Comparison of ENCODE assay signal across 25 cellular contexts in the genomic region with DNA sequence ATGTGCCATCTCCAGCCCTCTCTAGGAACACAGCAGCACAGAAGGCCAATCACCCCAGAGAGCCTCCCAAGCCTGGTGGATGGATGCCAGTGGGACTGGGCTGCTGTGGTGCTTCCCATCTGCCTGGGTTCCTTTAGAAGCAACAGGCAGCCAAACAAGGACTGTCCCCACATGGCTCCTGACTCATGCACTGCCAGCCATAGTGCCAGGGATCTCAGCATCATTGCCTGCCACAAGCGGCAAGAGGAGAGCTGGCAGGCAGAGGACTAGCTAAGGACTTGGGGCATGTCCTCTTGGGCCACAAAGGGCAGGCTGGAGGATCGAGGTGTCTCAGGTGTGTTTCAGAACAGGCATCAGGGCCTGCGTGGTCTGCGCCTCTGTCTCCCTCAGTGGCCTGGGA.
"Had no signal": no experiment of that assay in that cellular context is flagged by ENCODE, and none has a peak within 500 bp of the region (broad histone marks: within the 10 kb centered on the region; RNA-seq: fewer than 3 reads in every experiment).

No MANE protein-coding gene starts in this region.

- H3K27me3 Mint-ChIP-seq: activated CD4-positive, alpha-beta T cell treated with anti-CD3 and anti-CD28 coated beads, Interleukin-2, amount 10 ng/mL, durations not matched to agents 7 days and 5 days; activated T-helper 17 cell treated with anti-CD3 and anti-CD28 coated beads, Interleukin-2, amount 50 U/mL, for 72 hours had no signal

- H3K36me3 Mint-ChIP-seq: activated naive CD8-positive, alpha-beta T cell; T-cell had no signal

- DNase-seq: activated CD4-positive, alpha-beta T cell treated with anti-CD3 and anti-CD28 coated beads, Interleukin-2, amount 10 ng/mL, durations not matched to agents 7 days and 5 days; activated CD8-positive, alpha-beta T cell treated with anti-CD3 and anti-CD28 coated beads, Interleukin-2, amount 10 ng/mL, durations not matched to agents 7 days and 5 days; activated T-cell treated with anti-CD3 and anti-CD28 coated beads, Interleukin-2, amount 50 U/mL, for 24 hours; central memory CD4-positive, alpha-beta T cell; dermis blood vessel endothelial cell; effector CD8-positive, alpha-beta T cell; erythroblast; heart right ventricle; islet precursor cell; left cardiac atrium; mesenchymal stem cell; nephron progenitor cell; occipital lobe; stimulated activated CD4-positive, alpha-beta T cell treated with anti-CD3 and anti-CD28 coated beads, Interleukin-12 subunit alpha, Interleukin-12 subunit beta, amount 100 ng/mL, for 4 hours; stimulated activated CD4-positive, alpha-beta T cell treated with anti-CD3 and anti-CD28 coated beads, Interleukin-4, amount 100 ng/mL, for 4 hours; stimulated activated naive CD8-positive, alpha-beta T cell treated with anti-CD3 and anti-CD28 coated beads, Interleukin-15, amount 100 ng/mL, for 72 hours; T-cell; transverse colon; uterus had no signal

- H3K9me3 Mint-ChIP-seq: activated CD4-positive, alpha-beta T cell treated with anti-CD3 and anti-CD28 coated beads, Interleukin-2, amount 10 ng/mL, durations not matched to agents 7 days and 5 days; activated T-cell treated with anti-CD3 and anti-CD28 coated beads, Interleukin-2, amount 50 U/mL, for 24 hours; activated T-helper 17 cell treated with anti-CD3 and anti-CD28 coated beads, Interleukin-2, amount 50 U/mL, for 72 hours; nephron progenitor cell; stimulated activated naive CD8-positive, alpha-beta T cell treated with anti-CD3 and anti-CD28 coated beads, Interleukin-15, amount 100 ng/mL, for 72 hours; T-cell; T-helper 2 cell treated with Interferon-gamma antibody and Interleukin-4, amounts not matched to agents 5 μg/mL and 100 μg/mL, for 36 hours had no signal

- H3K4me1 ChIP-seq: heart right ventricle, right atrium auricular region, transverse colon, uterus had no signal

- ATAC-seq: activated CD4-positive, CD25-positive, alpha-beta regulatory T cell treated with anti-CD3 and anti-CD28 coated beads, Interleukin-2, amount 50 U/mL, for 24 hours; activated CD8-positive, alpha-beta T cell treated with anti-CD3 and anti-CD28 coated beads, Interleukin-2, amount 10 ng/mL, durations not matched to agents 7 days and 5 days; activated T-helper 17 cell treated with anti-CD3 and anti-CD28 coated beads, Interleukin-2, amount 50 U/mL, for 72 hours; left cardiac atrium; stimulated activated naive CD8-positive, alpha-beta T cell treated with anti-CD3 and anti-CD28 coated beads, Interleukin-15, amount 100 ng/mL, for 72 hours had no signal

- H3K4me3 ChIP-seq: heart right ventricle, right atrium auricular region, transverse colon, uterus had no signal

- H3K27ac ChIP-seq: heart right ventricle, right atrium auricular region, uterus had no signal

- H3K27ac Mint-ChIP-seq: activated CD4-positive, alpha-beta T cell treated with anti-CD3 and anti-CD28 coated beads, Interleukin-2, amount 10 ng/mL, durations not matched to agents 7 days and 5 days; activated CD8-positive, alpha-beta T cell treated with anti-CD3 and anti-CD28 coated beads, Interleukin-2, amount 10 ng/mL, durations not matched to agents 7 days and 5 days; activated naive CD8-positive, alpha-beta T cell; activated T-cell treated with anti-CD3 and anti-CD28 coated beads, Interleukin-2, amount 50 U/mL, for 24 hours; activated T-helper 17 cell treated with anti-CD3 and anti-CD28 coated beads, Interleukin-2, amount 50 U/mL, for 72 hours; progenitor cell of endocrine pancreas; T-cell; T-helper 2 cell treated with Interferon-gamma antibody and Interleukin-4, amounts not matched to agents 5 μg/mL and 100 μg/mL, for 36 hours had no signal

- H3K9me3 ChIP-seq: heart right ventricle, right atrium auricular region, transverse colon, uterus had no signal

- H3K36me3 ChIP-seq: heart right ventricle, right atrium auricular region, transverse colon, uterus had no signal

- H3K27me3 ChIP-seq: right atrium auricular region, transverse colon, uterus had no signal

- H3K4me3 Mint-ChIP-seq: activated CD4-positive, alpha-beta T cell treated with anti-CD3 and anti-CD28 coated beads, Interleukin-2, amount 10 ng/mL, durations not matched to agents 7 days and 5 days; activated CD8-positive, alpha-beta T cell treated with anti-CD3 and anti-CD28 coated beads, Interleukin-2, amount 10 ng/mL, durations not matched to agents 7 days and 5 days; activated naive CD8-positive, alpha-beta T cell; activated T-cell treated with anti-CD3 and anti-CD28 coated beads, Interleukin-2, amount 50 U/mL, for 24 hours; activated T-helper 17 cell treated with anti-CD3 and anti-CD28 coated beads, Interleukin-2, amount 50 U/mL, for 72 hours; nephron progenitor cell; stimulated activated naive CD8-positive, alpha-beta T cell treated with anti-CD3 and anti-CD28 coated beads, Interleukin-15, amount 100 ng/mL, for 72 hours; T-cell; T-helper 2 cell treated with Interferon-gamma antibody and Interleukin-4, amounts not matched to agents 5 μg/mL and 100 μg/mL, for 36 hours had no signal

- H3K4me1 Mint-ChIP-seq: activated CD4-positive, alpha-beta T cell treated with anti-CD3 and anti-CD28 coated beads, Interleukin-2, amount 10 ng/mL, durations not matched to agents 7 days and 5 days; activated T-helper 17 cell treated with anti-CD3 and anti-CD28 coated beads, Interleukin-2, amount 50 U/mL, for 72 hours; nephron progenitor cell had no signal
